Comparison of ENCODE assay signal across 8 cellular contexts in genomic region chrX:18984381-18985185, GRCh38. TPM values are rescaled to one million over a fixed set of nuclear protein-coding genes. Genes with fewer than 3 reads are reported as not detected.
DNase-seq lines count a peak whose midpoint lies in the region; ATAC-seq and TF ChIP-seq lines count a peak whose summit lies in the region.

No MANE protein-coding gene starts in this region.

- peak overlapping the region; percentile 75 for H3K4me2 ChIP-seq in parathyroid adenoma (ENCODE audit: low read length)

- no peaks in the 10 kb centered on the region for H3K36me3 ChIP-seq in parathyroid adenoma (ENCODE audit: control insufficient read depth, insufficient read depth, low read length)

- H3K27me3 ChIP-seq in parathyroid adenoma (ENCODE audit: control insufficient read depth, insufficient read depth, low read length): no peaks in the 10 kb centered on the region

- DNase-seq in NCI-H1105 (lab: John Stamatoyannopoulos, UW) (peak; percentile 71), Right ventricle myocardium inferior (ENCODE audit: missing footprints) (peak; percentile 91), type B pancreatic cell (ENCODE audit: extremely low spot score, unreplicated experiment) (peak; percentile 75)
- DNase-seq in activated naive CD8-positive, alpha-beta T cell treated with anti-CD3 and anti-CD28 coated beads for 36 hours: peak; percentile 81

- no peaks in the 10 kb centered on the region for H3K9me3 Mint-ChIP-seq in activated naive CD8-positive, alpha-beta T cell treated with anti-CD3 and anti-CD28 coated beads for 36 hours
- no peaks in the 10 kb centered on the region for H3K9me3 Mint-ChIP-seq in type B pancreatic cell

- peak overlapping the region; percentile 94 for H2AFZ ChIP-seq in parathyroid adenoma

- H3K4me1 ChIP-seq in parathyroid adenoma: peaks cover 3% of the 10 kb centered on the region

- TF ChIP-seq CTCF in GM12872 (IDR thresholded peaks at IDR 0.05; ENCODE audit: insufficient read depth, low read depth, low read length): peak; percentile 25; the same call in 1 of the 3 replicates
- TF ChIP-seq CTCF in parathyroid adenoma (IDR thresholded peaks at IDR 0.05): peak; percentile 62
- peak; percentile 71 for TF ChIP-seq CTCF in type B pancreatic cell (conservative IDR thresholded peaks at IDR 0.05)

- ATAC-seq in HG02642 (IDR thresholded peaks at IDR 0.05; ENCODE audit: poor library complexity, unreplicated experiment): peak; percentile 87
- peak; percentile 90 for ATAC-seq in SK-N-SH treated with all-trans-retinoic acid at 6 μM for 48 hours
- peak; percentile 96 for ATAC-seq in Right ventricle myocardium inferior

- no peaks in the 10 kb centered on the region for H3K36me3 Mint-ChIP-seq in activated naive CD8-positive, alpha-beta T cell treated with anti-CD3 and anti-CD28 coated beads for 36 hours
- no peaks in the 10 kb centered on the region for H3K36me3 Mint-ChIP-seq in type B pancreatic cell

- peaks cover 4% of the 10 kb centered on the region for H3K4me1 Mint-ChIP-seq in activated naive CD8-positive, alpha-beta T cell treated with anti-CD3 and anti-CD28 coated beads for 36 hours
- H3K4me1 Mint-ChIP-seq in type B pancreatic cell (ENCODE audit: unreplicated experiment): peaks cover 5% of the 10 kb centered on the region

- H3K4me3 Mint-ChIP-seq in activated naive CD8-positive, alpha-beta T cell treated with anti-CD3 and anti-CD28 coated beads for 36 hours: peak overlapping the region; percentile 91
- H3K4me3 Mint-ChIP-seq in type B pancreatic cell: peak overlapping the region; percentile 80

- H3K9me3 ChIP-seq in parathyroid adenoma (ENCODE audit: control insufficient read depth, low read length): no peaks in the 10 kb centered on the region

- peak overlapping the region; percentile 77 for H3K4me3 ChIP-seq in parathyroid adenoma (ENCODE audit: low read depth, low read length)

- H3K27ac ChIP-seq in parathyroid adenoma: peak overlapping the region; percentile 90

- H3K79me2 ChIP-seq in parathyroid adenoma: peaks cover 3% of the 10 kb centered on the region

- intact Hi-C loops in Right ventricle myocardium inferior (cut with DNase I): loop anchor here (5.0 kb wide), 1 partner anchor 358 kb away; the partner anchor contains the start of gene PDHA1

- H3K27me3 Mint-ChIP-seq in activated naive CD8-positive, alpha-beta T cell treated with anti-CD3 and anti-CD28 coated beads for 36 hours: no peaks in the 10 kb centered on the region
- H3K27me3 Mint-ChIP-seq in type B pancreatic cell: no peaks in the 10 kb centered on the region

- peak overlapping the region; percentile 76 for H3K9ac ChIP-seq in parathyroid adenoma

- peak overlapping the region; percentile 89 for H3K27ac Mint-ChIP-seq in activated naive CD8-positive, alpha-beta T cell treated with anti-CD3 and anti-CD28 coated beads for 36 hours
- H3K27ac Mint-ChIP-seq in type B pancreatic cell: peak overlapping the region; percentile 42

TF ChIP-seq in SK-N-SH treated with all-trans-retinoic acid at 6 μM for 48 hours, 23 proteins besides CTCF, POLR2A, EP300 and RAD21:
- TF ChIP-seq ZFP3 (CRISPR knock-in tag; IDR thresholded peaks at IDR 0.05) (no peak), BACH2 (CRISPR knock-in tag; IDR thresholded peaks at IDR 0.05; ENCODE audit: borderline replicate concordance) (no peak), RARB (CRISPR knock-in tag; IDR thresholded peaks at IDR 0.05) (no peak), TCF4 (CRISPR knock-in tag; IDR thresholded peaks at IDR 0.05; ENCODE audit: borderline replicate concordance) (no peak), GLIS3 (CRISPR knock-in tag; IDR thresholded peaks at IDR 0.05) (no peak), PATZ1 (CRISPR knock-in tag; IDR thresholded peaks at IDR 0.05; ENCODE audit: borderline replicate concordance) (no peak)
- TF ChIP-seq, protein P1, sequence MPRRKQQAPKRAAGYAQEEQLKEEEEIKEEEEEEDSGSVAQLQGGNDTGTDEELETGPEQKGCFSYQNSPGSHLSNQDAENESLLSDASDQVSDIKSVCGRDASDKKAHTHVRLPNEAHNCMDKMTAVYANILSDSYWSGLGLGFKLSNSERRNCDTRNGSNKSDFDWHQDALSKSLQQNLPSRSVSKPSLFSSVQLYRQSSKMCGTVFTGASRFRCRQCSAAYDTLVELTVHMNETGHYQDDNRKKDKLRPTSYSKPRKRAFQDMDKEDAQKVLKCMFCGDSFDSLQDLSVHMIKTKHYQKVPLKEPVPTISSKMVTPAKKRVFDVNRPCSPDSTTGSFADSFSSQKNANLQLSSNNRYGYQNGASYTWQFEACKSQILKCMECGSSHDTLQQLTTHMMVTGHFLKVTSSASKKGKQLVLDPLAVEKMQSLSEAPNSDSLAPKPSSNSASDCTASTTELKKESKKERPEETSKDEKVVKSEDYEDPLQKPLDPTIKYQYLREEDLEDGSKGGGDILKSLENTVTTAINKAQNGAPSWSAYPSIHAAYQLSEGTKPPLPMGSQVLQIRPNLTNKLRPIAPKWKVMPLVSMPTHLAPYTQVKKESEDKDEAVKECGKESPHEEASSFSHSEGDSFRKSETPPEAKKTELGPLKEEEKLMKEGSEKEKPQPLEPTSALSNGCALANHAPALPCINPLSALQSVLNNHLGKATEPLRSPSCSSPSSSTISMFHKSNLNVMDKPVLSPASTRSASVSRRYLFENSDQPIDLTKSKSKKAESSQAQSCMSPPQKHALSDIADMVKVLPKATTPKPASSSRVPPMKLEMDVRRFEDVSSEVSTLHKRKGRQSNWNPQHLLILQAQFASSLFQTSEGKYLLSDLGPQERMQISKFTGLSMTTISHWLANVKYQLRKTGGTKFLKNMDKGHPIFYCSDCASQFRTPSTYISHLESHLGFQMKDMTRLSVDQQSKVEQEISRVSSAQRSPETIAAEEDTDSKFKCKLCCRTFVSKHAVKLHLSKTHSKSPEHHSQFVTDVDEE (CRISPR knock-in tag; IDR thresholded peaks at IDR 0.05): no peak
- TF ChIP-seq, protein P2, sequence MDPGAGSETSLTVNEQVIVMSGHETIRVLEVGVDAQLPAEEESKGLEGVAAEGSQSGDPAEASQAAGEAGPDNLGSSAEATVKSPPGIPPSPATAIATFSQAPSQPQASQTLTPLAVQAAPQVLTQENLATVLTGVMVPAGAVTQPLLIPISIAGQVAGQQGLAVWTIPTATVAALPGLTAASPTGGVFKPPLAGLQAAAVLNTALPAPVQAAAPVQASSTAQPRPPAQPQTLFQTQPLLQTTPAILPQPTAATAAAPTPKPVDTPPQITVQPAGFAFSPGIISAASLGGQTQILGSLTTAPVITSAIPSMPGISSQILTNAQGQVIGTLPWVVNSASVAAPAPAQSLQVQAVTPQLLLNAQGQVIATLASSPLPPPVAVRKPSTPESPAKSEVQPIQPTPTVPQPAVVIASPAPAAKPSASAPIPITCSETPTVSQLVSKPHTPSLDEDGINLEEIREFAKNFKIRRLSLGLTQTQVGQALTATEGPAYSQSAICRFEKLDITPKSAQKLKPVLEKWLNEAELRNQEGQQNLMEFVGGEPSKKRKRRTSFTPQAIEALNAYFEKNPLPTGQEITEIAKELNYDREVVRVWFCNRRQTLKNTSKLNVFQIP (CRISPR knock-in tag; IDR thresholded peaks at IDR 0.05; ENCODE audit: borderline replicate concordance, low read depth): no peak; the same call in 1 of the 2 replicates
TF ChIP-seq in SK-N-SH treated with all-trans-retinoic acid at 6 μM for 48 hours: peak in this region for 0.

RNA-seq across cellular contexts. Expression of gene PHKA2, which starts 0.7 kb away (rescaled TPM):
- total RNA-seq in activated naive CD8-positive, alpha-beta T cell treated with anti-CD3 and anti-CD28 coated beads for 36 hours: 10 to 100 TPM; 18.2 to 18.6 TPM
- total RNA-seq in Right ventricle myocardium inferior (46.3 TPM), type B pancreatic cell (ENCODE audit: low replicate concordance) (48.1 and 55.7 TPM in 2 replicates)

Comparison
In these comparisons a context has a peak if more than half of its experiments do, and no peak if none do; other contexts are left out.
1. Peak in every context shown above with its lines: DNase-seq, ATAC-seq, H3K4me3 ChIP-seq and H3K27ac ChIP-seq.